In the genomic region with DNA sequence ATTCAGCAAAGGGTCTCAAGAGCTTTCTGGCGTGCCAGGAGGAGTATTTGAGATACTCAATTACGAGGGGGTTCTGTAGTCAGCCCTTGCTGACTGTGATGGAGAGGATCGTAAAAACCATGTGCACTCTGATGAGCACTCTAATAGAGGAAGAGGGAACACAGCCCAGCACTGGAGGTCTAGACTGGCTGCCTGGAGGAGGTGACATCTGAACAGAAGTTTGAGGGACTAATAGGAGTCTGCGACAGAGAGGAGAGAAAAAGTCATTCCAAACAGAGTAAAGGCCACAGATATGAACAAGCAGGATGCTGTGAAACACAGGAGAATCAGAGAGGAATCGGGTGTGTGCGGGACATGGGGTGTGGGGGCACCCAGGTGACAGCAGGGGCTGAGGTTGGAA, we compare ENCODE assay signal across 18 cellular contexts.
A peak's percentile ranks its signal among the peaks of the same experiment; 100 is the strongest.
DNase-seq lines count a peak whose midpoint lies in the region; ATAC-seq and TF ChIP-seq lines count a peak whose summit lies in the region.
"Had no signal": no experiment of that assay in that cellular context is flagged by ENCODE, and none has a peak within 500 bp of the region (broad histone marks: within the 10 kb centered on the region; RNA-seq: fewer than 3 reads in every experiment).

No MANE protein-coding gene starts in this region.

- H2AK5ac ChIP-seq in H9 (ENCODE audit: insufficient read length, low read length) = no peak overlapping the region

- H3K4ac ChIP-seq in H9 (ENCODE audit: low read depth, low read length) = no peak overlapping the region

- no peak overlapping the region for H3K14ac ChIP-seq in H9 (ENCODE audit: insufficient read depth, low read length)

- H3K18ac ChIP-seq in H9 (ENCODE audit: insufficient read length, low read depth, low read length) = no peak overlapping the region

- no peaks in the 10 kb centered on the region for H3K23me2 ChIP-seq in H9 (ENCODE audit: insufficient read length, low read depth, low read length, poor library complexity, severe bottlenecking)

- no peaks in the 10 kb centered on the region for H3K79me2 ChIP-seq in H9 (ENCODE audit: insufficient read depth, low read length)

- no peaks in the 10 kb centered on the region for H3K79me1 ChIP-seq in H9 (ENCODE audit: insufficient read depth, low read depth, low read length, poor library complexity, severe bottlenecking)

- peak overlapping the region in 5 of 7 donors; percentile 2 to 65 (median 51) for H3K27ac Mint-ChIP-seq in CD14-positive monocyte
- H3K27ac Mint-ChIP-seq in H9 = peak overlapping the region in 2 of 3 experiments; percentile 7 to 10; a peak in 2 of 7 replicates
- H3K27ac Mint-ChIP-seq in endodermal cell = peak overlapping the region; percentile 38
- H3K27ac Mint-ChIP-seq: CD4-positive, CD25-positive, alpha-beta regulatory T cell had no signal

- H2BK120ac ChIP-seq in H9 (ENCODE audit: low read depth, low read length, poor library complexity, severe bottlenecking) = no peak overlapping the region

- H3K9me3 ChIP-seq in H9 (ENCODE audit: control insufficient read depth, low read depth, low read length) (no peaks in the 10 kb centered on the region), endodermal cell (ENCODE audit: control insufficient read depth, low read length) (no peaks in the 10 kb centered on the region), BE2C (no peaks in the 10 kb centered on the region)
- H3K9me3 ChIP-seq: Caco-2, Peyer's patch had no signal

- H4K91ac ChIP-seq in H9 (ENCODE audit: insufficient read length, low read depth, low read length) = no peak overlapping the region

- no peak overlapping the region for H2BK20ac ChIP-seq in H9 (ENCODE audit: low read depth, low read length, poor library complexity, severe bottlenecking)

- H3K36me3 Mint-ChIP-seq in CD14-positive monocyte = peaks cover 28 to 57% of the 10 kb centered on the region in 2 donors
- H3K36me3 Mint-ChIP-seq in H9 (ENCODE audit: insufficient read depth in 1 of 3, low read depth in 3 of 3) = peaks cover 5 to 22% (median 21%) of the 10 kb centered on the region in 3 experiments
- peaks cover 23% of the 10 kb centered on the region for H3K36me3 Mint-ChIP-seq in endodermal cell (ENCODE audit: low read depth)

- no peak overlapping the region for H3K4me3 ChIP-seq in endodermal cell (ENCODE audit: low read length)
- H3K4me3 ChIP-seq in skin epidermis = no peak overlapping the region
- no peak overlapping the region for H3K4me3 ChIP-seq in BE2C (ENCODE audit: low read depth, low read length)
- H3K4me3 ChIP-seq: Peyer's patch had no signal

- peaks cover 0 to 2% (median 0%) of the 10 kb centered on the region in 3 donors for H3K27me3 Mint-ChIP-seq in CD14-positive monocyte (ENCODE audit: low read depth in 3 of 3)
- no peaks in the 10 kb centered on the region for H3K27me3 Mint-ChIP-seq in H9 (ENCODE audit: low read depth)
- no peaks in the 10 kb centered on the region for H3K27me3 Mint-ChIP-seq in endodermal cell (ENCODE audit: insufficient read depth)
- H3K27me3 Mint-ChIP-seq: CD4-positive, CD25-positive, alpha-beta regulatory T cell had no signal

- H3K4me3 Mint-ChIP-seq in CD14-positive monocyte (no peak overlapping the region), H9 (no peak overlapping the region), endodermal cell (no peak overlapping the region)
- H3K4me3 Mint-ChIP-seq: CD4-positive, CD25-positive, alpha-beta regulatory T cell had no signal

- no peak overlapping the region for H4K5ac ChIP-seq in H9 (ENCODE audit: insufficient read length, low read depth, low read length)

- ATAC-seq in HG03039 (IDR thresholded peaks at IDR 0.05; ENCODE audit: unreplicated experiment) = no peak
- ATAC-seq: Right ventricle myocardium inferior had no signal

- no peak overlapping the region for H2BK12ac ChIP-seq in H9 (ENCODE audit: insufficient read length, low read depth, low read length)

- H3T11ph ChIP-seq in H9 (ENCODE audit: low read length) = no peak overlapping the region

- H3K56ac ChIP-seq in H9 (ENCODE audit: insufficient read length, low read depth, low read length) = no peak overlapping the region

- H3K9ac ChIP-seq in H9 (ENCODE audit: extremely low read depth, insufficient read length, low read length) (no peak overlapping the region), endodermal cell (ENCODE audit: extremely low read depth, low read length, poor library complexity, severe bottlenecking) (no peak overlapping the region)

- H3K4me1 Mint-ChIP-seq in CD14-positive monocyte (peaks cover 11% of the 10 kb centered on the region), H9 (peaks cover 0 to 12% of the 10 kb centered on the region in 2 experiments; a peak in 2 of 4 replicates), endodermal cell (no peaks in the 10 kb centered on the region)

- no peak overlapping the region for H4K8ac ChIP-seq in H9 (replicated peaks; ENCODE audit: insufficient read length, low read depth, low read length)

- DNase-seq in CD14-positive monocyte (ENCODE audit: low spot score) (no peak), H9 (no peak), endodermal cell (no peak), BE2C (no peak), LoVo (ENCODE audit: low spot score) (no peak)
- DNase-seq: AML-193; Caco-2; CD4-positive, CD25-positive, alpha-beta regulatory T cell; EL; GOT3; NCI-H1436 treated with DMSO at 0.1 percent for 48 hours; NCI-H2029; NCI-H2171 treated with DMSO at 0.1 percent for 48 hours; NK-92 treated with Interleukin-12 subunit alpha and Interleukin-12 subunit beta, amount 100 ng/mL, for 24 hours; Peyer's patch had no signal

- peaks cover 6% of the 10 kb centered on the region for H3K36me3 ChIP-seq in endodermal cell (ENCODE audit: control insufficient read depth, insufficient read depth, low read length)
- H3K36me3 ChIP-seq in BE2C = peaks cover 8% of the 10 kb centered on the region; the same call in 1 of the 2 replicates

- H4K20me1 ChIP-seq in H9 (ENCODE audit: control insufficient read depth, insufficient read depth, insufficient read length) = no peaks in the 10 kb centered on the region

- no peak overlapping the region for H2BK5ac ChIP-seq in H9 (ENCODE audit: insufficient read length, low read length)

- H3K23ac ChIP-seq in H9 (ENCODE audit: insufficient read length, low read depth, low read length) = no peak overlapping the region

- TF ChIP-seq CTCF in CD14-positive monocyte (IDR thresholded peaks at IDR 0.05) = no peak
- TF ChIP-seq CTCF in H9 (conservative IDR thresholded peaks at IDR 0.05) = no peak
- TF ChIP-seq CTCF in endodermal cell (conservative IDR thresholded peaks at IDR 0.05) = no peak
- TF ChIP-seq CTCF in BE2C (IDR thresholded peaks at IDR 0.05; ENCODE audit: low read depth, low read length) = no peak

- intact Hi-C loops in CD14-positive monocyte (cut with micrococcal nuclease) = no loop called here

- WGBS in H9 (ENCODE audit: extremely low coverage, insufficient read length, low lambda C conversion rate) = no CpG with 5 or more reads among the region's 6 CpGs
- WGBS in endodermal cell (ENCODE audit: insufficient coverage in 1 of 2, insufficient read length in 1 of 2), 2 experiments = 92 to 97% methylated on average over 6 of the region's 6 CpGs

- H3K27me3 ChIP-seq in H9 (ENCODE audit: insufficient read depth, low read length) (no peaks in the 10 kb centered on the region), endodermal cell (ENCODE audit: control insufficient read depth, insufficient read depth, low read length, poor library complexity, severe bottlenecking) (no peaks in the 10 kb centered on the region), BE2C (no peaks in the 10 kb centered on the region)
- H3K27me3 ChIP-seq: Peyer's patch had no signal

- no peak overlapping the region for H2AFZ ChIP-seq in H9 (ENCODE audit: low read length)

- H3K4me2 ChIP-seq in H9 (ENCODE audit: insufficient read depth, insufficient read length, low read length) = no peak overlapping the region

- H3K27ac ChIP-seq in H9 (ENCODE audit: insufficient read length, low read depth, low read length) (no peak overlapping the region), endodermal cell (ENCODE audit: low read depth, low read length) (no peak overlapping the region), skin epidermis (peak overlapping the region in 13 of 21 experiments; percentile 4 to 80 (median 44))
- H3K27ac ChIP-seq: Peyer's patch had no signal

- no peak overlapping the region for H2BK15ac ChIP-seq in H9 (ENCODE audit: low read depth, low read length)

- H3K9me3 Mint-ChIP-seq in CD14-positive monocyte (peaks cover 0 to 2% (median 0%) of the 10 kb centered on the region in 7 donors), H9 (no peaks in the 10 kb centered on the region), endodermal cell (no peaks in the 10 kb centered on the region)
- H3K9me3 Mint-ChIP-seq: CD4-positive, CD25-positive, alpha-beta regulatory T cell had no signal

- H3K4me1 ChIP-seq in H9 (ENCODE audit: insufficient read depth, low read length) (no peaks in the 10 kb centered on the region), endodermal cell (ENCODE audit: control insufficient read depth, insufficient read depth, low read length) (no peaks in the 10 kb centered on the region), BE2C (no peaks in the 10 kb centered on the region)
- H3K4me1 ChIP-seq: Caco-2, Peyer's patch had no signal

Comparison
In these comparisons a context has a peak if more than half of its experiments do, and no peak if none do; other contexts are left out.
1. H3K27ac ChIP-seq: peak in skin epidermis (13 of 21); none in H9 (single experiment) and endodermal cell (single experiment).
2. Peak in every context shown above with its lines, with median percentiles within 50 percentile points of each other: H3K27ac Mint-ChIP-seq.